ENCODE assay signal across 16 cellular contexts in the genomic region with DNA sequence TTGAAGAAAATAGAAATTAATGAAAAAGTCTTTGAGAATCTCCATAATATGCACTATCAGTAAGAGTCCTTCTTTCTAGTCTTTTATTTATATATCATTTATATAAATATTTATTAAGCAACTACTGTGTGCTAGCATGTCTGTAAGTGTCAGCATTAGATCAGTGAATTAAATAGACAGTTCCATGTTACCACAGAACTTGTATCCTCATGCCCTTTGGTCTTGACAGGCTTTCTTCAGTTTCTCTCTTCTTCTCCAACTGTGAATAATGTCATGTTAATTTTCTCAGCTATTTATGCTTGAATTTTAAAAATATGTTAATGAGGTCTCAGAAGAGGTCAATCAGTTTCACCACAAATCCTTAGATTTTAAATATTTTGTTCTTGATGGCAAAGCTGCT.
"Had no signal": no experiment of that assay in that cellular context is flagged by ENCODE, and none has a peak within 500 bp of the region (broad histone marks: within the 10 kb centered on the region; RNA-seq: fewer than 3 reads in every experiment).

No MANE protein-coding gene starts in this region.

- H2AFZ ChIP-seq: hepatocyte had no signal

- H3K4me3 Mint-ChIP-seq: dendritic cell treated with granulocyte-macrophage colony-stimulating factor and Interleukin-4, amounts not matched to agents 40 ng/mL and 50 ng/mL, for 4 days; effector memory CD8-positive, alpha-beta T cell; mesothelial cell of epicardium; natural killer cell; neural progenitor cell had no signal

- H3K27ac Mint-ChIP-seq: dendritic cell treated with granulocyte-macrophage colony-stimulating factor and Interleukin-4, amounts not matched to agents 40 ng/mL and 50 ng/mL, for 4 days; effector memory CD8-positive, alpha-beta T cell; mesothelial cell of epicardium; natural killer cell; neural progenitor cell had no signal

- H3K9ac ChIP-seq: neural progenitor cell had no signal

- H3K4me3 ChIP-seq: hepatocyte, neural progenitor cell, ovary had no signal

- H3K27ac ChIP-seq: hepatocyte, neural progenitor cell, ovary had no signal

- H3K4me2 ChIP-seq: hepatocyte, neural progenitor cell had no signal

- H3K9me3 Mint-ChIP-seq: dendritic cell treated with granulocyte-macrophage colony-stimulating factor and Interleukin-4, amounts not matched to agents 40 ng/mL and 50 ng/mL, for 4 days; neural progenitor cell had no signal

- H3K36me3 Mint-ChIP-seq: mesothelial cell of epicardium, natural killer cell, neural progenitor cell had no signal

- H3K4me1 ChIP-seq: neural progenitor cell had no signal

- H3K9me3 ChIP-seq: ovary had no signal

- H3K27me3 Mint-ChIP-seq: dendritic cell treated with granulocyte-macrophage colony-stimulating factor and Interleukin-4, amounts not matched to agents 40 ng/mL and 50 ng/mL, for 4 days; effector memory CD8-positive, alpha-beta T cell had no signal

- H3K4me1 Mint-ChIP-seq: natural killer cell, neural progenitor cell had no signal

- H3K27me3 ChIP-seq: hepatocyte, neural progenitor cell, ovary had no signal

- H3K36me3 ChIP-seq: neural progenitor cell, ovary had no signal

- DNase-seq: effector memory CD8-positive, alpha-beta T cell; foreskin melanocyte; head of caudate nucleus; kidney glomerular epithelial cell; natural killer cell; nucleus accumbens; ovary; right cardiac atrium; small intestine; stimulated activated CD4-positive, alpha-beta T cell treated with anti-CD3 and anti-CD28 coated beads, Interleukin-2, amount 100 ng/mL, for 48 hours; stimulated activated naive CD4-positive, alpha-beta T cell treated with Interleukin-2 at 50 U/mL for 16 hours; trophoblast cell had no signal

- H3K79me2 ChIP-seq: hepatocyte had no signal

- ATAC-seq: effector memory CD8-positive, alpha-beta T cell; natural killer cell; right cardiac atrium had no signal
